ENCODE assay signal across 1 cellular context in the genomic region with DNA sequence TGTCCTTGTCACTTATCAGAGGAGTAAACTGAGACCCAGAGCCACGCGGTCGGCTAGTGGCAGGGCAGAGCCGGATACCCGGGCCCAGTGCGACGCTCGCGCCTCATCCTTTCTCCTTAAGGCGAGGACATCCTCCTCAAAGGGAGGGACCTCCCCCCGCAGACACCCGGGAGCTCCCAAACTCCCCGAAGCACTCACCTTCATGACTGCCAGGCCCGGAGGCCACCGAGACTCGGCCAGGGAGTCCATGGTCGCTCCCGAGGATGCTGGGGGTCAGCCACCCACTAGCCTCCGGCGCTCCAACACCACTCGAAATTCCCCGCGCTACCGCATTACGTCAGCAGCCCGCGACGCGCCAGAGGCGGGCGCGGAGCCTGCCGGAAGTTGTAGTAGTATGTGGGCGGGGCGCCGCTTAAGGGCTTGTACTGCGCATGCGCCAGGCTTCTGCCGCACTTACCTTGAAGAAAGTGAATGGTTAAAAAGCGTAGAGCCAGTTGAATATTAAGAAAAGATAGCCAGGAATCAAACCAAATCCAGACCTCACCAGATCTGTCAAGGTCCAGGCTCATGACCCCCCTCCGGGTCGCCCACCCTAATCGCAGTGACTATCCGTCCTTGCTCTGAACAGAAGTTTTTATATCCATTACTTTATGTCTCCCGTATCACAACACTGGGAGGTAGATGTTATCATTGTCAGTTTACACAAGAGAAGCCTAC.
TF ChIP-seq lines count a peak whose summit lies in the region.

A gene with protein sequence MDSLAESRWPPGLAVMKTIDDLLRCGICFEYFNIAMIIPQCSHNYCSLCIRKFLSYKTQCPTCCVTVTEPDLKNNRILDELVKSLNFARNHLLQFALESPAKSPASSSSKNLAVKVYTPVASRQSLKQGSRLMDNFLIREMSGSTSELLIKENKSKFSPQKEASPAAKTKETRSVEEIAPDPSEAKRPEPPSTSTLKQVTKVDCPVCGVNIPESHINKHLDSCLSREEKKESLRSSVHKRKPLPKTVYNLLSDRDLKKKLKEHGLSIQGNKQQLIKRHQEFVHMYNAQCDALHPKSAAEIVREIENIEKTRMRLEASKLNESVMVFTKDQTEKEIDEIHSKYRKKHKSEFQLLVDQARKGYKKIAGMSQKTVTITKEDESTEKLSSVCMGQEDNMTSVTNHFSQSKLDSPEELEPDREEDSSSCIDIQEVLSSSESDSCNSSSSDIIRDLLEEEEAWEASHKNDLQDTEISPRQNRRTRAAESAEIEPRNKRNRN (minus strand): TSS at position 336 of the 717 bp plus-strand sequence. CDS start 87 bp downstream, at position 249.

TF ChIP-seq in HEK293, 187 proteins besides CTCF, POLR2A, EP300 and RAD21 (continued from another document and continues in another):
- TF ChIP-seq, protein P1, sequence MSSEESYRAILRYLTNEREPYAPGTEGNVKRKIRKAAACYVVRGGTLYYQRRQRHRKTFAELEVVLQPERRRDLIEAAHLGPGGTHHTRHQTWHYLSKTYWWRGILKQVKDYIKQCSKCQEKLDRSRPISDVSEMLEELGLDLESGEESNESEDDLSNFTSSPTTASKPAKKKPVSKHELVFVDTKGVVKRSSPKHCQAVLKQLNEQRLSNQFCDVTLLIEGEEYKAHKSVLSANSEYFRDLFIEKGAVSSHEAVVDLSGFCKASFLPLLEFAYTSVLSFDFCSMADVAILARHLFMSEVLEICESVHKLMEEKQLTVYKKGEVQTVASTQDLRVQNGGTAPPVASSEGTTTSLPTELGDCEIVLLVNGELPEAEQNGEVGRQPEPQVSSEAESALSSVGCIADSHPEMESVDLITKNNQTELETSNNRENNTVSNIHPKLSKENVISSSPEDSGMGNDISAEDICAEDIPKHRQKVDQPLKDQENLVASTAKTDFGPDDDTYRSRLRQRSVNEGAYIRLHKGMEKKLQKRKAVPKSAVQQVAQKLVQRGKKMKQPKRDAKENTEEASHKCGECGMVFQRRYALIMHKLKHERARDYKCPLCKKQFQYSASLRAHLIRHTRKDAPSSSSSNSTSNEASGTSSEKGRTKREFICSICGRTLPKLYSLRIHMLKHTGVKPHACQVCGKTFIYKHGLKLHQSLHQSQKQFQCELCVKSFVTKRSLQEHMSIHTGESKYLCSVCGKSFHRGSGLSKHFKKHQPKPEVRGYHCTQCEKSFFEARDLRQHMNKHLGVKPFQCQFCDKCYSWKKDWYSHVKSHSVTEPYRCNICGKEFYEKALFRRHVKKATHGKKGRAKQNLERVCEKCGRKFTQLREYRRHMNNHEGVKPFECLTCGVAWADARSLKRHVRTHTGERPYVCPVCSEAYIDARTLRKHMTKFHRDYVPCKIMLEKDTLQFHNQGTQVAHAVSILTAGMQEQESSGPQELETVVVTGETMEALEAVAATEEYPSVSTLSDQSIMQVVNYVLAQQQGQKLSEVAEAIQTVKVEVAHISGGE (tag by site-specific recombination; conservative IDR thresholded peaks at IDR 0.05; ENCODE audit: low read depth) = peak; percentile 24
- TF ChIP-seq ZNF48 (tag by site-specific recombination; IDR thresholded peaks at IDR 0.05) (no peak), ZNF596 (tag by site-specific recombination; IDR thresholded peaks at IDR 0.05) (no peak), ZNF510 (tag by site-specific recombination; IDR thresholded peaks at IDR 0.05; ENCODE audit: insufficient replicate concordance) (no peak), ZSCAN30 (tag by site-specific recombination; IDR thresholded peaks at IDR 0.05) (peak; percentile 85), SCRT2 (tag by site-specific recombination; IDR thresholded peaks at IDR 0.05) (no peak), ZNF610 (tag by site-specific recombination; IDR thresholded peaks at IDR 0.05; ENCODE audit: borderline replicate concordance) (peak; percentile 83), ZNF626 (tag by site-specific recombination; IDR thresholded peaks at IDR 0.05) (no peak), ZNF501 (tag by site-specific recombination; IDR thresholded peaks at IDR 0.05) (peak; percentile 88; the same call in 1 of the 2 replicates), ZNF350 (tag by site-specific recombination; IDR thresholded peaks at IDR 0.05) (no peak), ZNF10 (tag by site-specific recombination; IDR thresholded peaks at IDR 0.05) (no peak), RBAK (tag by site-specific recombination; IDR thresholded peaks at IDR 0.05) (no peak), ZNF843 (tag by site-specific recombination; IDR thresholded peaks at IDR 0.05) (0 out of 2 replicates have a peak, but pooled peaks have one; percentile 38), MEIS1 (CRISPR knock-in tag; IDR thresholded peaks at IDR 0.05; ENCODE audit: borderline replicate concordance) (no peak), ZNF558 (tag by site-specific recombination; IDR thresholded peaks at IDR 0.05) (no peak), GLI4 (tag by site-specific recombination; IDR thresholded peaks at IDR 0.05) (no peak), ZNF354C (tag by site-specific recombination; IDR thresholded peaks at IDR 0.05; ENCODE audit: borderline replicate concordance, low read depth) (no peak), MYNN (tag by site-specific recombination; IDR thresholded peaks at IDR 0.05; ENCODE audit: borderline replicate concordance) (no peak), ZNF555 (tag by site-specific recombination; conservative IDR thresholded peaks at IDR 0.05) (no peak), ZNF76 (tag by site-specific recombination; IDR thresholded peaks at IDR 0.05; ENCODE audit: borderline replicate concordance, low read depth) (peak; percentile 92), ZNF23 (tag by site-specific recombination; IDR thresholded peaks at IDR 0.05; ENCODE audit: borderline replicate concordance) (no peak), OSR2 (tag by site-specific recombination; IDR thresholded peaks at IDR 0.05) (peak; percentile 49; the same call in 1 of the 2 replicates), GLIS1 (tag by site-specific recombination; IDR thresholded peaks at IDR 0.05) (peak; percentile 85), ZXDB (tag by site-specific recombination; IDR thresholded peaks at IDR 0.05) (peak; percentile 85), ZNF391 (tag by site-specific recombination; IDR thresholded peaks at IDR 0.05; ENCODE audit: borderline replicate concordance, low read depth) (peak; percentile 63; the same call in 1 of the 2 replicates), EGR2 (tag by site-specific recombination; IDR thresholded peaks at IDR 0.05; ENCODE audit: low read depth) (peak; percentile 74), TCF7L2 (IDR thresholded peaks at IDR 0.05; ENCODE audit: borderline replicate concordance, low read depth, low read length) (no peak), KLF8 (tag by site-specific recombination; IDR thresholded peaks at IDR 0.05) (peak; percentile 86), ZNF19 (tag by site-specific recombination; IDR thresholded peaks at IDR 0.05; ENCODE audit: low read depth) (no peak), ZNF416 (tag by site-specific recombination; IDR thresholded peaks at IDR 0.05) (no peak), ZNF404 (tag by site-specific recombination; IDR thresholded peaks at IDR 0.05) (no peak), TRIM28 (IDR thresholded peaks at IDR 0.05; ENCODE audit: borderline replicate concordance, low read length) (peak; percentile 61; the same call in 1 of the 2 replicates), ZNF324 (tag by site-specific recombination; IDR thresholded peaks at IDR 0.05) (0 out of 2 replicates have a peak, but pooled peaks have one; percentile 37)
- TF ChIP-seq, protein P2, sequence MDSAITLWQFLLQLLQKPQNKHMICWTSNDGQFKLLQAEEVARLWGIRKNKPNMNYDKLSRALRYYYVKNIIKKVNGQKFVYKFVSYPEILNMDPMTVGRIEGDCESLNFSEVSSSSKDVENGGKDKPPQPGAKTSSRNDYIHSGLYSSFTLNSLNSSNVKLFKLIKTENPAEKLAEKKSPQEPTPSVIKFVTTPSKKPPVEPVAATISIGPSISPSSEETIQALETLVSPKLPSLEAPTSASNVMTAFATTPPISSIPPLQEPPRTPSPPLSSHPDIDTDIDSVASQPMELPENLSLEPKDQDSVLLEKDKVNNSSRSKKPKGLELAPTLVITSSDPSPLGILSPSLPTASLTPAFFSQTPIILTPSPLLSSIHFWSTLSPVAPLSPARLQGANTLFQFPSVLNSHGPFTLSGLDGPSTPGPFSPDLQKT (IDR thresholded peaks at IDR 0.05; ENCODE audit: borderline replicate concordance, low read depth, low read length) = peak; percentile 21; the same call in 1 of the 2 replicates
- TF ChIP-seq, protein P3, sequence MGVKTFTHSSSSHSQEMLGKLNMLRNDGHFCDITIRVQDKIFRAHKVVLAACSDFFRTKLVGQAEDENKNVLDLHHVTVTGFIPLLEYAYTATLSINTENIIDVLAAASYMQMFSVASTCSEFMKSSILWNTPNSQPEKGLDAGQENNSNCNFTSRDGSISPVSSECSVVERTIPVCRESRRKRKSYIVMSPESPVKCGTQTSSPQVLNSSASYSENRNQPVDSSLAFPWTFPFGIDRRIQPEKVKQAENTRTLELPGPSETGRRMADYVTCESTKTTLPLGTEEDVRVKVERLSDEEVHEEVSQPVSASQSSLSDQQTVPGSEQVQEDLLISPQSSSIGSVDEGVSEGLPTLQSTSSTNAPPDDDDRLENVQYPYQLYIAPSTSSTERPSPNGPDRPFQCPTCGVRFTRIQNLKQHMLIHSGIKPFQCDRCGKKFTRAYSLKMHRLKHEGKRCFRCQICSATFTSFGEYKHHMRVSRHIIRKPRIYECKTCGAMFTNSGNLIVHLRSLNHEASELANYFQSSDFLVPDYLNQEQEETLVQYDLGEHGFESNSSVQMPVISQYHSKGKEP (tag by site-specific recombination; IDR thresholded peaks at IDR 0.05) = no peak
- TF ChIP-seq, protein P4, sequence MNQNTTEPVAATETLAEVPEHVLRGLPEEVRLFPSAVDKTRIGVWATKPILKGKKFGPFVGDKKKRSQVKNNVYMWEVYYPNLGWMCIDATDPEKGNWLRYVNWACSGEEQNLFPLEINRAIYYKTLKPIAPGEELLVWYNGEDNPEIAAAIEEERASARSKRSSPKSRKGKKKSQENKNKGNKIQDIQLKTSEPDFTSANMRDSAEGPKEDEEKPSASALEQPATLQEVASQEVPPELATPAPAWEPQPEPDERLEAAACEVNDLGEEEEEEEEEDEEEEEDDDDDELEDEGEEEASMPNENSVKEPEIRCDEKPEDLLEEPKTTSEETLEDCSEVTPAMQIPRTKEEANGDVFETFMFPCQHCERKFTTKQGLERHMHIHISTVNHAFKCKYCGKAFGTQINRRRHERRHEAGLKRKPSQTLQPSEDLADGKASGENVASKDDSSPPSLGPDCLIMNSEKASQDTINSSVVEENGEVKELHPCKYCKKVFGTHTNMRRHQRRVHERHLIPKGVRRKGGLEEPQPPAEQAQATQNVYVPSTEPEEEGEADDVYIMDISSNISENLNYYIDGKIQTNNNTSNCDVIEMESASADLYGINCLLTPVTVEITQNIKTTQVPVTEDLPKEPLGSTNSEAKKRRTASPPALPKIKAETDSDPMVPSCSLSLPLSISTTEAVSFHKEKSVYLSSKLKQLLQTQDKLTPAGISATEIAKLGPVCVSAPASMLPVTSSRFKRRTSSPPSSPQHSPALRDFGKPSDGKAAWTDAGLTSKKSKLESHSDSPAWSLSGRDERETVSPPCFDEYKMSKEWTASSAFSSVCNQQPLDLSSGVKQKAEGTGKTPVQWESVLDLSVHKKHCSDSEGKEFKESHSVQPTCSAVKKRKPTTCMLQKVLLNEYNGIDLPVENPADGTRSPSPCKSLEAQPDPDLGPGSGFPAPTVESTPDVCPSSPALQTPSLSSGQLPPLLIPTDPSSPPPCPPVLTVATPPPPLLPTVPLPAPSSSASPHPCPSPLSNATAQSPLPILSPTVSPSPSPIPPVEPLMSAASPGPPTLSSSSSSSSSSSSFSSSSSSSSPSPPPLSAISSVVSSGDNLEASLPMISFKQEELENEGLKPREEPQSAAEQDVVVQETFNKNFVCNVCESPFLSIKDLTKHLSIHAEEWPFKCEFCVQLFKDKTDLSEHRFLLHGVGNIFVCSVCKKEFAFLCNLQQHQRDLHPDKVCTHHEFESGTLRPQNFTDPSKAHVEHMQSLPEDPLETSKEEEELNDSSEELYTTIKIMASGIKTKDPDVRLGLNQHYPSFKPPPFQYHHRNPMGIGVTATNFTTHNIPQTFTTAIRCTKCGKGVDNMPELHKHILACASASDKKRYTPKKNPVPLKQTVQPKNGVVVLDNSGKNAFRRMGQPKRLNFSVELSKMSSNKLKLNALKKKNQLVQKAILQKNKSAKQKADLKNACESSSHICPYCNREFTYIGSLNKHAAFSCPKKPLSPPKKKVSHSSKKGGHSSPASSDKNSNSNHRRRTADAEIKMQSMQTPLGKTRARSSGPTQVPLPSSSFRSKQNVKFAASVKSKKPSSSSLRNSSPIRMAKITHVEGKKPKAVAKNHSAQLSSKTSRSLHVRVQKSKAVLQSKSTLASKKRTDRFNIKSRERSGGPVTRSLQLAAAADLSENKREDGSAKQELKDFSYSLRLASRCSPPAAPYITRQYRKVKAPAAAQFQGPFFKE (tag by site-specific recombination; IDR thresholded peaks at IDR 0.05; ENCODE audit: borderline replicate concordance) = no peak
- TF ChIP-seq, protein P5, sequence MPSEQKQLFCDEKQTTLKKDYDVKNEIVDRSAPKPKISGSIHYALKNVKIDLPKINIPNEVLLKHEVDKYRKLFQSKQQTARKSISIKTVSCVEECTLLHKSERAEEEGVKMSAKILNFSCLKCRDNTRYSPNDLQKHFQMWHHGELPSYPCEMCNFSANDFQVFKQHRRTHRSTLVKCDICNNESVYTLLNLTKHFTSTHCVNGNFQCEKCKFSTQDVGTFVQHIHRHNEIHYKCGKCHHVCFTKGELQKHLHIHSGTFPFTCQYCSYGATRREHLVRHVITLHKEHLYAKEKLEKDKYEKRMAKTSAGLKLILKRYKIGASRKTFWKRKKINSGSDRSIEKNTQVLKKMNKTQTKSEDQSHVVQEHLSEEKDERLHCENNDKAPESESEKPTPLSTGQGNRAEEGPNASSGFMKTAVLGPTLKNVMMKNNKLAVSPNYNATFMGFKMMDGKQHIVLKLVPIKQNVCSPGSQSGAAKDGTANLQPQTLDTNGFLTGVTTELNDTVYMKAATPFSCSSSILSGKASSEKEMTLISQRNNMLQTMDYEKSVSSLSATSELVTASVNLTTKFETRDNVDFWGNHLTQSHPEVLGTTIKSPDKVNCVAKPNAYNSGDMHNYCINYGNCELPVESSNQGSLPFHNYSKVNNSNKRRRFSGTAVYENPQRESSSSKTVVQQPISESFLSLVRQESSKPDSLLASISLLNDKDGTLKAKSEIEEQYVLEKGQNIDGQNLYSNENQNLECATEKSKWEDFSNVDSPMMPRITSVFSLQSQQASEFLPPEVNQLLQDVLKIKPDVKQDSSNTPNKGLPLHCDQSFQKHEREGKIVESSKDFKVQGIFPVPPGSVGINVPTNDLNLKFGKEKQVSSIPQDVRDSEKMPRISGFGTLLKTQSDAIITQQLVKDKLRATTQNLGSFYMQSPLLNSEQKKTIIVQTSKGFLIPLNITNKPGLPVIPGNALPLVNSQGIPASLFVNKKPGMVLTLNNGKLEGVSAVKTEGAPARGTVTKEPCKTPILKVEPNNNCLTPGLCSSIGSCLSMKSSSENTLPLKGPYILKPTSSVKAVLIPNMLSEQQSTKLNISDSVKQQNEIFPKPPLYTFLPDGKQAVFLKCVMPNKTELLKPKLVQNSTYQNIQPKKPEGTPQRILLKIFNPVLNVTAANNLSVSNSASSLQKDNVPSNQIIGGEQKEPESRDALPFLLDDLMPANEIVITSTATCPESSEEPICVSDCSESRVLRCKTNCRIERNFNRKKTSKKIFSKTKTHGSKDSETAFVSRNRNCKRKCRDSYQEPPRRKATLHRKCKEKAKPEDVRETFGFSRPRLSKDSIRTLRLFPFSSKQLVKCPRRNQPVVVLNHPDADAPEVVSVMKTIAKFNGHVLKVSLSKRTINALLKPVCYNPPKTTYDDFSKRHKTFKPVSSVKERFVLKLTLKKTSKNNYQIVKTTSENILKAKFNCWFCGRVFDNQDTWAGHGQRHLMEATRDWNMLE (tag by site-specific recombination; conservative IDR thresholded peaks at IDR 0.05; ENCODE audit: low read depth) = peak; percentile 76
